ENCODE assay signal across 1 cellular context in the genomic region with DNA sequence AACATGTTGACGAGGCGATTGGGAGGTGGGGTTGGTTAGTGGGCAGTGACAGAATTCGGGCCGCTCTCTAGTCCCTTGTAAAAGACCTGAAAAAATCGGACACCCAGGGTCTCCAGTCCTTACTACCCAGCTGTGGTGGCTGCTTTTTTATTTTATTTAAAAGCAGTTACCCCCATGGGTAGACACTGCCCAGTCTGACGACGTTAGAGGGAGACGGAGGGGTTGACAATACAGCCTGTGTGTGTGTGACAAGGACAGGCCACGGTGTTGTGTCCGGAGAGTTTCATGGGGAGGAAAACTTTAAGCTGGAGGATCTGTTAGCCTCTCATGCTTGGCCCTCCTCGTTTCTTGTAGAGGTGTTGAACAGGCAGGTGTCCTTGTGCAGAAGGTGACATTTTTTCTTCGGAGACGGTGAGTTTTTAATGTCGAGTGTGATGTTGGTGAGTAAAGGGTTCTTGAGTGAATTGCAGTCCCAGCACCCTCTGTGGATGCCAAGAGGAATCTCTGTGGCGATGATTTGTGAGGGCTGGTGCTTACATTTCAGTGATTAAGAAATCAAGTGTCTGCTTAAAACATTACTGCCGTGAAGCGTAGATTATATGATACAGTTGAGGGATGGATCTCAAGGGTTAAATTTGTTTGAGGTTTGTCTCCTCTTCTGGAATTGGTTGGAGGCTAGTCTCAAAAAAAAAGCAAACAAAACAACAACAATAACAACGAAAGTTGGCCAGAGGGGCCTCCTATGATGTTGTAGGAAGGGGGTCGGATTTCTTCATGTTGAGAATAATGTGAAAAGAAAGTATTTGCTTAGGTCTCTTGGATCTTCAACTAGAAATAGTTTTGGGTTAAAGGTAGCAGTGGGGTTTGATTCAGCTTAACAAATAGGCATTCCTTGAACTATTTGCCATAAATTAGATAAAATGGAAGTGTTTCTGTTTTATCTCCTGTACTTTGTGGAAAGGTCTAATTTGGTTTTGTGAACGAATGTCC.
TF ChIP-seq lines count a peak whose summit lies in the region.

No MANE protein-coding gene starts in this region.

TF ChIP-seq in GM23338, 12 proteins besides CTCF, POLR2A, EP300 and RAD21 (continued from another document):
- TF ChIP-seq REST (IDR thresholded peaks at IDR 0.05; ENCODE audit: unreplicated experiment): no peak
